Comparison of ENCODE assay signal across 12 cellular contexts in the genomic region with DNA sequence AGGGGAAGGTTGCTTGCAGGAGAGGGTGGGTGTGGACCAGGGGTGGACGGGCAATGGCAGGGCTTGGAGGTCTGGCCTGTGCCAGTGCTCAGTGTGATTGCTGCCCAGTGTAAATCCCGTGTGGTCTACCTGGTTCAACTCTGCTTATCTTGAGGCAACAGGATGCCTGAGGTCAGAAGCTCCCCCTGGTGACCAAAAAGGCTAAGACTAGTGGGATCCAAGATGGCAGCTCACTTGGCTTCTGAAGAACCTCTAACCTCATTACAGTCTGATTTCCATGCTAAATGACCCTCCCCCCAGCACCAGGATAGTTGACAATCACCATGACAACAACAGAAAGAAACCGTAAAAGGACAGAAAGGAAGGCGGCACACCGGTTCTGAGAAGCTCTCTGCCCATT.
DNase-seq lines count a peak whose midpoint lies in the region; ATAC-seq, FAIRE-seq and TF ChIP-seq lines count a peak whose summit lies in the region.
"Had no signal": no experiment of that assay in that cellular context is flagged by ENCODE, and none has a peak within 500 bp of the region (broad histone marks: within the 10 kb centered on the region; RNA-seq: fewer than 3 reads in every experiment).

No MANE protein-coding gene starts in this region.

- ATAC-seq in WTC11, result peak; percentile 73
- no peak; the same call in 1 of the 3 replicates for ATAC-seq in HepG2
- ATAC-seq: left ventricle myocardium superior had no signal

- H3K36me3 ChIP-seq in HepG2 (replicated peaks in 1 of 2; ENCODE audit: control insufficient read depth in 1 of 2, insufficient read depth in 2 of 2, low read length in 2 of 2) (peaks cover 25 to 74% of the 10 kb centered on the region in 2 experiments; a peak in 4 of 5 replicates), breast epithelium (no peaks in the 10 kb centered on the region)

- H3K27me3 ChIP-seq in HepG2 (ENCODE audit: control insufficient read depth in 1 of 2, insufficient read depth in 2 of 2, low read length in 2 of 2) (no peaks in the 10 kb centered on the region), breast epithelium (no peaks in the 10 kb centered on the region)

- no peak for FAIRE-seq in HepG2 (lab: Jason Lieb, UNC)
- FAIRE-seq in frontal cortex (lab: Jason Lieb, UNC), result no peak

- peaks cover 72% of the 10 kb centered on the region for H3K9me3 Mint-ChIP-seq in HFFc6
- H3K9me3 Mint-ChIP-seq in WTC11, result peaks cover 52% of the 10 kb centered on the region

- H3K79me2 ChIP-seq in HepG2 (ENCODE audit: insufficient read depth, low read length), result peaks cover 3% of the 10 kb centered on the region

- peak; percentile 34 for TF ChIP-seq CTCF in HFFc6 (IDR thresholded peaks at IDR 0.05)
- TF ChIP-seq CTCF in WTC11 (IDR thresholded peaks at IDR 0.05), result 0 out of 2 replicates have a peak, but pooled peaks have one; percentile 20
- peak; percentile 38; the same call in 1 of the 2 replicates for TF ChIP-seq CTCF in HepG2 (CRISPR knock-in tag; IDR thresholded peaks at IDR 0.05)
- TF ChIP-seq CTCF in breast epithelium (IDR thresholded peaks at IDR 0.05), result no peak

- H3K27ac ChIP-seq in HepG2 (ENCODE audit: extremely low read length, insufficient read depth, low read length), result no peak overlapping the region
- H3K27ac ChIP-seq in breast epithelium, result no peak overlapping the region

- H3K4me3 ChIP-seq in HepG2 (replicated peaks in 1 of 3; ENCODE audit: insufficient read depth in 1 of 3, low read depth in 2 of 3, low read length in 3 of 3) (no peak overlapping the region), breast epithelium (no peak overlapping the region)

- H3K27me3 Mint-ChIP-seq in HFFc6 (ENCODE audit: insufficient read depth) (peaks cover 1% of the 10 kb centered on the region), WTC11 (ENCODE audit: low read depth) (no peaks in the 10 kb centered on the region)
- H3K27me3 Mint-ChIP-seq: dendritic cell treated with granulocyte-macrophage colony-stimulating factor and Interleukin-4, amounts not matched to agents 40 ng/mL and 50 ng/mL, for 4 days had no signal

- H3K4me1 ChIP-seq in HepG2 (ENCODE audit: insufficient read depth, low read length), result no peaks in the 10 kb centered on the region
- no peaks in the 10 kb centered on the region for H3K4me1 ChIP-seq in breast epithelium

- DNase-seq in ELF-1 (ENCODE audit: low read depth, low spot score) (peak; percentile 36), HFFc6 (no peak), WTC11 (ENCODE audit: low spot score) (peak; percentile 46), HepG2 (ENCODE audit: low spot score) (no peak), kidney glomerular epithelial cell (lab: John Stamatoyannopoulos, UW) (no peak), frontal cortex (ENCODE audit: low spot score in 2 of 2) (no peak), breast epithelium (ENCODE audit: low spot score in 2 of 2) (no peak), anterior cingulate cortex (lab: John Stamatoyannopoulos, UW) (no peak)
- DNase-seq: activated gamma-delta T cell, left ventricle myocardium superior, MM.1S had no signal

- H3K4me1 Mint-ChIP-seq in HFFc6 (ENCODE audit: low read depth) (no peaks in the 10 kb centered on the region), WTC11 (peaks cover 6% of the 10 kb centered on the region)

- no peaks in the 10 kb centered on the region for H4K20me1 ChIP-seq in HepG2 (ENCODE audit: insufficient read depth, low read length)

- H2AFZ ChIP-seq in HepG2 (ENCODE audit: low read length), result no peak overlapping the region

- BruUV-seq in HepG2 (replicated peaks; lab: Mats Ljungman, UMichigan), result no TSS peak

- 100% methylated on average over 5 of the region's 5 CpGs for WGBS in HepG2 (ENCODE audit: low lambda C conversion rate)

- TF ChIP-seq POLR2A in HepG2 (IDR thresholded peaks at IDR 0.05; ENCODE audit: insufficient read depth in 1 of 2, low read depth in 2 of 2, low read length in 2 of 2) (no peak), breast epithelium (IDR thresholded peaks at IDR 0.05) (no peak)

- H3K36me3 Mint-ChIP-seq in HFFc6 (ENCODE audit: low read depth) (peaks cover 7% of the 10 kb centered on the region), WTC11 (peaks cover 70% of the 10 kb centered on the region)

- no peak for TF ChIP-seq RAD21 in HepG2 (CRISPR knock-in tag; IDR thresholded peaks at IDR 0.05)

- CTCF ChIA-PET in WTC11 (lab: Charles Lee), result interaction anchor here (0.6 to 2.5 kb wide), 24 partner anchors 8 to 623 kb away, joined by 3 to 17 read pairs (median 4); no protein-coding TSS in a partner anchor
- CTCF ChIA-PET in HepG2 (lab: Yijun Ruan, JAX; ENCODE audit: low intra/inter-chr PET ratio, low total read pairs), result no interaction called here

- H3K4me2 ChIP-seq in HepG2 (ENCODE audit: low read depth, low read length), result no peak overlapping the region

- POLR2A ChIA-PET in WTC11 (lab: Charles Lee), result no interaction called here
- POLR2A ChIA-PET in HepG2 (lab: Yijun Ruan, JAX), result no interaction called here

- peaks cover 15% of the 10 kb centered on the region for H3K9me3 ChIP-seq in HepG2 (ENCODE audit: low read length)
- peaks cover 22 to 28% of the 10 kb centered on the region in 2 donors for H3K9me3 ChIP-seq in breast epithelium

- H3K27ac Mint-ChIP-seq in HFFc6 (no peak overlapping the region), WTC11 (no peak overlapping the region)
- H3K27ac Mint-ChIP-seq: dendritic cell treated with granulocyte-macrophage colony-stimulating factor and Interleukin-4, amounts not matched to agents 40 ng/mL and 50 ng/mL, for 4 days had no signal

- in situ Hi-C loops in HepG2 (cut with HindIII; ENCODE audit: extremely low pct_ligation_motif_present, low pct_unique_long_range_greater_than_20kb), result no loop called here

- no peak overlapping the region for H3K9ac ChIP-seq in HepG2 (ENCODE audit: insufficient read depth, low read depth, low read length)

- no peak for TF ChIP-seq EP300 in HepG2 (IDR thresholded peaks at IDR 0.05; ENCODE audit: low read depth in 2 of 2, low read length in 2 of 2)
- TF ChIP-seq EP300 in HepG2 (CRISPR knock-in tag; IDR thresholded peaks at IDR 0.05; ENCODE audit: borderline replicate concordance), result no peak

- no peak overlapping the region for H3K4me3 Mint-ChIP-seq in HFFc6
- H3K4me3 Mint-ChIP-seq in WTC11, result no peak overlapping the region
- H3K4me3 Mint-ChIP-seq: dendritic cell treated with granulocyte-macrophage colony-stimulating factor and Interleukin-4, amounts not matched to agents 40 ng/mL and 50 ng/mL, for 4 days had no signal

- intact Hi-C loops in HepG2 (cut with micrococcal nuclease; ENCODE audit: unreplicated experiment), result no loop called here
- intact Hi-C loops in breast epithelium (cut with DNase I; ENCODE audit: low total_unique reads), result loop anchor here (5.0 kb wide), 1 partner anchor 1424 kb away; no protein-coding TSS in a partner anchor

TF ChIP-seq in WTC11, 78 proteins besides CTCF, POLR2A, EP300 and RAD21 (continues in another document):
- TF ChIP-seq NR2C2 (CRISPR knock-in tag; IDR thresholded peaks at IDR 0.05), result no peak
- TF ChIP-seq NFE2L1 (CRISPR knock-in tag; IDR thresholded peaks at IDR 0.05), result no peak
- TF ChIP-seq TP53 (CRISPR knock-in tag; IDR thresholded peaks at IDR 0.05), result no peak
- TF ChIP-seq, protein P1, sequence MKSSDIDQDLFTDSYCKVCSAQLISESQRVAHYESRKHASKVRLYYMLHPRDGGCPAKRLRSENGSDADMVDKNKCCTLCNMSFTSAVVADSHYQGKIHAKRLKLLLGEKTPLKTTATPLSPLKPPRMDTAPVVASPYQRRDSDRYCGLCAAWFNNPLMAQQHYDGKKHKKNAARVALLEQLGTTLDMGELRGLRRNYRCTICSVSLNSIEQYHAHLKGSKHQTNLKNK (CRISPR knock-in tag; IDR thresholded peaks at IDR 0.05), result no peak
- TF ChIP-seq ESRRA (CRISPR knock-in tag; IDR thresholded peaks at IDR 0.05; ENCODE audit: borderline replicate concordance), result no peak
- no peak for TF ChIP-seq JUN (CRISPR knock-in tag; IDR thresholded peaks at IDR 0.05)
- TF ChIP-seq, protein P2, sequence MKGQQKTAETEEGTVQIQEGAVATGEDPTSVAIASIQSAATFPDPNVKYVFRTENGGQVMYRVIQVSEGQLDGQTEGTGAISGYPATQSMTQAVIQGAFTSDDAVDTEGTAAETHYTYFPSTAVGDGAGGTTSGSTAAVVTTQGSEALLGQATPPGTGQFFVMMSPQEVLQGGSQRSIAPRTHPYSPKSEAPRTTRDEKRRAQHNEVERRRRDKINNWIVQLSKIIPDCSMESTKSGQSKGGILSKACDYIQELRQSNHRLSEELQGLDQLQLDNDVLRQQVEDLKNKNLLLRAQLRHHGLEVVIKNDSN (CRISPR knock-in tag; IDR thresholded peaks at IDR 0.05), result no peak
- no peak for TF ChIP-seq SOX15 (CRISPR knock-in tag; IDR thresholded peaks at IDR 0.05)

TF ChIP-seq in HepG2, 621 proteins besides CTCF, POLR2A, EP300 and RAD21:
- TF ChIP-seq ZNF644 (CRISPR knock-in tag; IDR thresholded peaks at IDR 0.05; ENCODE audit: low read depth), result 0 out of 2 replicates have a peak, but pooled peaks have one; percentile 52
- TF ChIP-seq ZNF160 (CRISPR knock-in tag; IDR thresholded peaks at IDR 0.05), result no peak
- TF ChIP-seq, protein P3, sequence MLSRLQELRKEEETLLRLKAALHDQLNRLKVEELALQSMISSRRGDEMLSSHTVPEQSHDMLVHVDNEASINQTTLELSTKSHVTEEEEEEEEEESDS (CRISPR knock-in tag; IDR thresholded peaks at IDR 0.05; ENCODE audit: borderline replicate concordance), result no peak
- no peak for TF ChIP-seq ZNF335 (CRISPR knock-in tag; IDR thresholded peaks at IDR 0.05)

Comparison
In these comparisons a context has a peak if more than half of its experiments do, and no peak if none do; other contexts are left out.
1. DNase-seq: peak in ELF-1 (single experiment) and WTC11 (single experiment); none in HFFc6 (single experiment), HepG2 (single experiment), kidney glomerular epithelial cell (single experiment), frontal cortex (0 of 2), breast epithelium (0 of 2) and anterior cingulate cortex (0 of 58).
2. CTCF ChIP-seq: peak in HFFc6 (single experiment), WTC11 (single experiment) and HepG2 (single experiment); none in breast epithelium (0 of 3).